In the genomic region with DNA sequence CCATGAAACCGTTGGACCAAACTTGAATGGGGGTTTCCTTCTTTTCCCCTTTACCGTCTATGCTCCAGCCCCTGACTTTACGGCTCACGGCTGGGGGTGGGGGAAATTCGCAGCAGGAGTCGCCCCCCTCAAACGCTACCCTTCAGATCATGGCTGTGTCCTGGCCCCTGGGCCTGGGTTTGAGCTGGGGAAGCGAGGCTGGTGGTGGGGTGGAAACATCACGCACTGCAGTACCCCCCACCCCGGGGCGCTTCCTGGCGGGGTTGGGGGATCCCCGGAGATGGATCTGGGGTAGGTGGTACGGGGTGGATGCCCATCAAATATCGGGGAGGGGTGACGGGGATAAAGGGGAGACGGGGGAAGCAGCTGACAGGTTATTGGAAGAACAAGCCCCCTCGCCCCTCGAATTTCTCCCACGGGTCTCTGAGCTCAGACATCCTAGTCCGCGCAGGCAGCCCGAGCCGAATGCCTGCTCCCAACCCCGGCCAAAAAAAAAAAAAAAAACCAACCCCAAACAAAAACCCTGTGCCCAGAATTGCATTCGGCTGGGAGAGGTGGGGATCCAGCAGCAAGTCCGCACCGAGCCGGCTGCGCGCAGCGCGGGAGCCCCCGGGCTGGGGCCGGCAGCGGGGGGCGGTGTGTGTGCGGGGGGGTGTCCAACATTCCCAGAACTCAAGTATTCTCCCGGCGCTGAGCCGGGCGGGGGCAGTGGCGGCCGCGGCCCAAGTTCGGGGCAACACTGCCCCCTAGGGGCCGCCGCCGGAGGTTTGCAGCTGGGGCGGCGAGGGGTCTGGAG, we compare ENCODE assay signal across 1 cellular context.
TF ChIP-seq lines count a peak whose summit lies in the region.

No MANE protein-coding gene starts in this region.

TF ChIP-seq in HepG2, 621 proteins besides CTCF, POLR2A, EP300 and RAD21 (continued from another document and continues in another):
- TF ChIP-seq, protein P1, sequence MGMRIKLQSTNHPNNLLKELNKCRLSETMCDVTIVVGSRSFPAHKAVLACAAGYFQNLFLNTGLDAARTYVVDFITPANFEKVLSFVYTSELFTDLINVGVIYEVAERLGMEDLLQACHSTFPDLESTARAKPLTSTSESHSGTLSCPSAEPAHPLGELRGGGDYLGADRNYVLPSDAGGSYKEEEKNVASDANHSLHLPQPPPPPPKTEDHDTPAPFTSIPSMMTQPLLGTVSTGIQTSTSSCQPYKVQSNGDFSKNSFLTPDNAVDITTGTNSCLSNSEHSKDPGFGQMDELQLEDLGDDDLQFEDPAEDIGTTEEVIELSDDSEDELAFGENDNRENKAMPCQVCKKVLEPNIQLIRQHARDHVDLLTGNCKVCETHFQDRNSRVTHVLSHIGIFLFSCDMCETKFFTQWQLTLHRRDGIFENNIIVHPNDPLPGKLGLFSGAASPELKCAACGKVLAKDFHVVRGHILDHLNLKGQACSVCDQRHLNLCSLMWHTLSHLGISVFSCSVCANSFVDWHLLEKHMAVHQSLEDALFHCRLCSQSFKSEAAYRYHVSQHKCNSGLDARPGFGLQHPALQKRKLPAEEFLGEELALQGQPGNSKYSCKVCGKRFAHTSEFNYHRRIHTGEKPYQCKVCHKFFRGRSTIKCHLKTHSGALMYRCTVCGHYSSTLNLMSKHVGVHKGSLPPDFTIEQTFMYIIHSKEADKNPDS (CRISPR knock-in tag; IDR thresholded peaks at IDR 0.05): 0 out of 2 replicates have a peak, but pooled peaks have one; percentile 22
- TF ChIP-seq ZNF75D (CRISPR knock-in tag; IDR thresholded peaks at IDR 0.05; ENCODE audit: borderline replicate concordance) (no peak), ZIK1 (CRISPR knock-in tag; IDR thresholded peaks at IDR 0.05; ENCODE audit: borderline replicate concordance, low read depth) (no peak), SP5 (CRISPR knock-in tag; IDR thresholded peaks at IDR 0.05; ENCODE audit: borderline replicate concordance, low read depth) (no peak), FOXA3 (CRISPR knock-in tag; IDR thresholded peaks at IDR 0.05) (no peak), ZNF749 (CRISPR knock-in tag; IDR thresholded peaks at IDR 0.05; ENCODE audit: borderline replicate concordance) (no peak), ZNF605 (CRISPR knock-in tag; IDR thresholded peaks at IDR 0.05) (no peak), TARDBP (CRISPR knock-in tag; IDR thresholded peaks at IDR 0.05) (0 out of 2 replicates have a peak, but pooled peaks have one; percentile 50), ZNF30 (CRISPR knock-in tag; IDR thresholded peaks at IDR 0.05) (no peak), SMAD9 (CRISPR knock-in tag; IDR thresholded peaks at IDR 0.05) (no peak), ZBTB21 (CRISPR knock-in tag; IDR thresholded peaks at IDR 0.05) (no peak), ZNF607 (CRISPR knock-in tag; IDR thresholded peaks at IDR 0.05; ENCODE audit: borderline replicate concordance) (no peak), RBM39 (IDR thresholded peaks at IDR 0.05; ENCODE audit: low read depth, low read length, poor library complexity, severe bottlenecking) (peak; percentile 75), NFYB (CRISPR knock-in tag; IDR thresholded peaks at IDR 0.05) (no peak), RBFOX2 (IDR thresholded peaks at IDR 0.05; ENCODE audit: low read depth, low read length) (0 out of 2 replicates have a peak, but pooled peaks have one; percentile 26), ZSCAN21 (CRISPR knock-in tag; IDR thresholded peaks at IDR 0.05; ENCODE audit: borderline replicate concordance) (no peak), ZNF670 (CRISPR knock-in tag; IDR thresholded peaks at IDR 0.05; ENCODE audit: borderline replicate concordance) (no peak), GFI1 (CRISPR knock-in tag; IDR thresholded peaks at IDR 0.05; ENCODE audit: borderline replicate concordance) (peak; percentile 46; the same call in 1 of the 2 replicates), ZNF260 (CRISPR knock-in tag; IDR thresholded peaks at IDR 0.05; ENCODE audit: borderline replicate concordance, low read depth) (no peak), TCF7 (IDR thresholded peaks at IDR 0.05; ENCODE audit: low read depth) (no peak), ZNF558 (CRISPR knock-in tag; IDR thresholded peaks at IDR 0.05; ENCODE audit: borderline replicate concordance) (no peak), GATAD1 (CRISPR knock-in tag; IDR thresholded peaks at IDR 0.05) (peak; percentile 17; the same call in 1 of the 2 replicates), ZNF367 (CRISPR knock-in tag; IDR thresholded peaks at IDR 0.05; ENCODE audit: borderline replicate concordance) (no peak), ADNP (CRISPR knock-in tag; IDR thresholded peaks at IDR 0.05) (no peak), ZNF547 (CRISPR knock-in tag; IDR thresholded peaks at IDR 0.05) (no peak), MYC (CRISPR knock-in tag; IDR thresholded peaks at IDR 0.05; ENCODE audit: borderline replicate concordance) (no peak; the same call in 1 of the 2 replicates), RARA (CRISPR knock-in tag; IDR thresholded peaks at IDR 0.05) (peak; percentile 21; the same call in 1 of the 2 replicates)
- TF ChIP-seq, protein P2, sequence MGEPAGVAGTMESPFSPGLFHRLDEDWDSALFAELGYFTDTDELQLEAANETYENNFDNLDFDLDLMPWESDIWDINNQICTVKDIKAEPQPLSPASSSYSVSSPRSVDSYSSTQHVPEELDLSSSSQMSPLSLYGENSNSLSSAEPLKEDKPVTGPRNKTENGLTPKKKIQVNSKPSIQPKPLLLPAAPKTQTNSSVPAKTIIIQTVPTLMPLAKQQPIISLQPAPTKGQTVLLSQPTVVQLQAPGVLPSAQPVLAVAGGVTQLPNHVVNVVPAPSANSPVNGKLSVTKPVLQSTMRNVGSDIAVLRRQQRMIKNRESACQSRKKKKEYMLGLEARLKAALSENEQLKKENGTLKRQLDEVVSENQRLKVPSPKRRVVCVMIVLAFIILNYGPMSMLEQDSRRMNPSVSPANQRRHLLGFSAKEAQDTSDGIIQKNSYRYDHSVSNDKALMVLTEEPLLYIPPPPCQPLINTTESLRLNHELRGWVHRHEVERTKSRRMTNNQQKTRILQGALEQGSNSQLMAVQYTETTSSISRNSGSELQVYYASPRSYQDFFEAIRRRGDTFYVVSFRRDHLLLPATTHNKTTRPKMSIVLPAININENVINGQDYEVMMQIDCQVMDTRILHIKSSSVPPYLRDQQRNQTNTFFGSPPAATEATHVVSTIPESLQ (CRISPR knock-in tag; conservative IDR thresholded peaks at IDR 0.05): no peak
- TF ChIP-seq, protein P3, sequence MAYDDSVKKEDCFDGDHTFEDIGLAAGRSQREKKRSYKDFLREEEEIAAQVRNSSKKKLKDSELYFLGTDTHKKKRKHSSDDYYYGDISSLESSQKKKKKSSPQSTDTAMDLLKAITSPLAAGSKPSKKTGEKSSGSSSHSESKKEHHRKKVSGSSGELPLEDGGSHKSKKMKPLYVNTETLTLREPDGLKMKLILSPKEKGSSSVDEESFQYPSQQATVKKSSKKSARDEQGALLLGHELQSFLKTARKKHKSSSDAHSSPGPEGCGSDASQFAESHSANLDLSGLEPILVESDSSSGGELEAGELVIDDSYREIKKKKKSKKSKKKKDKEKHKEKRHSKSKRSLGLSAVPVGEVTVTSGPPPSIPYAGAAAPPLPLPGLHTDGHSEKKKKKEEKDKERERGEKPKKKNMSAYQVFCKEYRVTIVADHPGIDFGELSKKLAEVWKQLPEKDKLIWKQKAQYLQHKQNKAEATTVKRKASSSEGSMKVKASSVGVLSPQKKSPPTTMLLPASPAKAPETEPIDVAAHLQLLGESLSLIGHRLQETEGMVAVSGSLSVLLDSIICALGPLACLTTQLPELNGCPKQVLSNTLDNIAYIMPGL (CRISPR knock-in tag; IDR thresholded peaks at IDR 0.05; ENCODE audit: borderline replicate concordance in 1 of 2, low read depth in 1 of 2): peak; percentile 82 to 87
- TF ChIP-seq, protein P4, sequence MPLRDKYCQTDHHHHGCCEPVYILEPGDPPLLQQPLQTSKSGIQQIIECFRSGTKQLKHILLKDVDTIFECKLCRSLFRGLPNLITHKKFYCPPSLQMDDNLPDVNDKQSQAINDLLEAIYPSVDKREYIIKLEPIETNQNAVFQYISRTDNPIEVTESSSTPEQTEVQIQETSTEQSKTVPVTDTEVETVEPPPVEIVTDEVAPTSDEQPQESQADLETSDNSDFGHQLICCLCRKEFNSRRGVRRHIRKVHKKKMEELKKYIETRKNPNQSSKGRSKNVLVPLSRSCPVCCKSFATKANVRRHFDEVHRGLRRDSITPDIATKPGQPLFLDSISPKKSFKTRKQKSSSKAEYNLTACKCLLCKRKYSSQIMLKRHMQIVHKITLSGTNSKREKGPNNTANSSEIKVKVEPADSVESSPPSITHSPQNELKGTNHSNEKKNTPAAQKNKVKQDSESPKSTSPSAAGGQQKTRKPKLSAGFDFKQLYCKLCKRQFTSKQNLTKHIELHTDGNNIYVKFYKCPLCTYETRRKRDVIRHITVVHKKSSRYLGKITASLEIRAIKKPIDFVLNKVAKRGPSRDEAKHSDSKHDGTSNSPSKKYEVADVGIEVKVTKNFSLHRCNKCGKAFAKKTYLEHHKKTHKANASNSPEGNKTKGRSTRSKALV (CRISPR knock-in tag; IDR thresholded peaks at IDR 0.05): 0 out of 2 replicates have a peak, but pooled peaks have one; percentile 35
- TF ChIP-seq, protein P5, sequence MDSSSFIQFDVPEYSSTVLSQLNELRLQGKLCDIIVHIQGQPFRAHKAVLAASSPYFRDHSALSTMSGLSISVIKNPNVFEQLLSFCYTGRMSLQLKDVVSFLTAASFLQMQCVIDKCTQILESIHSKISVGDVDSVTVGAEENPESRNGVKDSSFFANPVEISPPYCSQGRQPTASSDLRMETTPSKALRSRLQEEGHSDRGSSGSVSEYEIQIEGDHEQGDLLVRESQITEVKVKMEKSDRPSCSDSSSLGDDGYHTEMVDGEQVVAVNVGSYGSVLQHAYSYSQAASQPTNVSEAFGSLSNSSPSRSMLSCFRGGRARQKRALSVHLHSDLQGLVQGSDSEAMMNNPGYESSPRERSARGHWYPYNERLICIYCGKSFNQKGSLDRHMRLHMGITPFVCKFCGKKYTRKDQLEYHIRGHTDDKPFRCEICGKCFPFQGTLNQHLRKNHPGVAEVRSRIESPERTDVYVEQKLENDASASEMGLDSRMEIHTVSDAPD (CRISPR knock-in tag; IDR thresholded peaks at IDR 0.05): no peak
- TF ChIP-seq, protein P6, sequence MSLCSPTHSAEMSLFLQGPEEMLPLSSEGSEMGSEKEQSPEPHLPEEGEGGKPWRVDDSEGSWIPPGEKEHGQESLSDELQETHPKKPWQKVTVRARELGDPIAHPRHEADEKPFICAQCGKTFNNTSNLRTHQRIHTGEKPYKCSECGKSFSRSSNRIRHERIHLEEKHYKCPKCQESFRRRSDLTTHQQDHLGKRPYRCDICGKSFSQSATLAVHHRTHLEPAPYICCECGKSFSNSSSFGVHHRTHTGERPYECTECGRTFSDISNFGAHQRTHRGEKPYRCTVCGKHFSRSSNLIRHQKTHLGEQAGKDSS (CRISPR knock-in tag; IDR thresholded peaks at IDR 0.05; ENCODE audit: borderline replicate concordance, low read depth): no peak
- TF ChIP-seq, protein P7, sequence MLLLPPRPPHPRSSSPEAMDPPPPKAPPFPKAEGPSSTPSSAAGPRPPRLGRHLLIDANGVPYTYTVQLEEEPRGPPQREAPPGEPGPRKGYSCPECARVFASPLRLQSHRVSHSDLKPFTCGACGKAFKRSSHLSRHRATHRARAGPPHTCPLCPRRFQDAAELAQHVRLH (CRISPR knock-in tag; IDR thresholded peaks at IDR 0.05; ENCODE audit: borderline replicate concordance, low read depth): peak; percentile 46; the same call in 1 of the 2 replicates
- TF ChIP-seq, protein P8, sequence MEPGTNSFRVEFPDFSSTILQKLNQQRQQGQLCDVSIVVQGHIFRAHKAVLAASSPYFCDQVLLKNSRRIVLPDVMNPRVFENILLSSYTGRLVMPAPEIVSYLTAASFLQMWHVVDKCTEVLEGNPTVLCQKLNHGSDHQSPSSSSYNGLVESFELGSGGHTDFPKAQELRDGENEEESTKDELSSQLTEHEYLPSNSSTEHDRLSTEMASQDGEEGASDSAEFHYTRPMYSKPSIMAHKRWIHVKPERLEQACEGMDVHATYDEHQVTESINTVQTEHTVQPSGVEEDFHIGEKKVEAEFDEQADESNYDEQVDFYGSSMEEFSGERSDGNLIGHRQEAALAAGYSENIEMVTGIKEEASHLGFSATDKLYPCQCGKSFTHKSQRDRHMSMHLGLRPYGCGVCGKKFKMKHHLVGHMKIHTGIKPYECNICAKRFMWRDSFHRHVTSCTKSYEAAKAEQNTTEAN (CRISPR knock-in tag; conservative IDR thresholded peaks at IDR 0.05): no peak
- TF ChIP-seq, protein P9, sequence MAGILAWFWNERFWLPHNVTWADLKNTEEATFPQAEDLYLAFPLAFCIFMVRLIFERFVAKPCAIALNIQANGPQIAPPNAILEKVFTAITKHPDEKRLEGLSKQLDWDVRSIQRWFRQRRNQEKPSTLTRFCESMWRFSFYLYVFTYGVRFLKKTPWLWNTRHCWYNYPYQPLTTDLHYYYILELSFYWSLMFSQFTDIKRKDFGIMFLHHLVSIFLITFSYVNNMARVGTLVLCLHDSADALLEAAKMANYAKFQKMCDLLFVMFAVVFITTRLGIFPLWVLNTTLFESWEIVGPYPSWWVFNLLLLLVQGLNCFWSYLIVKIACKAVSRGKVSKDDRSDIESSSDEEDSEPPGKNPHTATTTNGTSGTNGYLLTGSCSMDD (CRISPR knock-in tag; IDR thresholded peaks at IDR 0.05): no peak
- TF ChIP-seq, protein P10, sequence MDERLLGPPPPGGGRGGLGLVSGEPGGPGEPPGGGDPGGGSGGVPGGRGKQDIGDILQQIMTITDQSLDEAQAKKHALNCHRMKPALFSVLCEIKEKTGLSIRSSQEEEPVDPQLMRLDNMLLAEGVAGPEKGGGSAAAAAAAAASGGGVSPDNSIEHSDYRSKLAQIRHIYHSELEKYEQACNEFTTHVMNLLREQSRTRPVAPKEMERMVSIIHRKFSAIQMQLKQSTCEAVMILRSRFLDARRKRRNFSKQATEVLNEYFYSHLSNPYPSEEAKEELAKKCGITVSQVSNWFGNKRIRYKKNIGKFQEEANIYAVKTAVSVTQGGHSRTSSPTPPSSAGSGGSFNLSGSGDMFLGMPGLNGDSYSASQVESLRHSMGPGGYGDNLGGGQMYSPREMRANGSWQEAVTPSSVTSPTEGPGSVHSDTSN (CRISPR knock-in tag; IDR thresholded peaks at IDR 0.05): no peak
- TF ChIP-seq, protein P11, sequence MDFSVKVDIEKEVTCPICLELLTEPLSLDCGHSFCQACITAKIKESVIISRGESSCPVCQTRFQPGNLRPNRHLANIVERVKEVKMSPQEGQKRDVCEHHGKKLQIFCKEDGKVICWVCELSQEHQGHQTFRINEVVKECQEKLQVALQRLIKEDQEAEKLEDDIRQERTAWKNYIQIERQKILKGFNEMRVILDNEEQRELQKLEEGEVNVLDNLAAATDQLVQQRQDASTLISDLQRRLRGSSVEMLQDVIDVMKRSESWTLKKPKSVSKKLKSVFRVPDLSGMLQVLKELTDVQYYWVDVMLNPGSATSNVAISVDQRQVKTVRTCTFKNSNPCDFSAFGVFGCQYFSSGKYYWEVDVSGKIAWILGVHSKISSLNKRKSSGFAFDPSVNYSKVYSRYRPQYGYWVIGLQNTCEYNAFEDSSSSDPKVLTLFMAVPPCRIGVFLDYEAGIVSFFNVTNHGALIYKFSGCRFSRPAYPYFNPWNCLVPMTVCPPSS (IDR thresholded peaks at IDR 0.05): no peak
